15 cellular contexts compared by ENCODE assay signal in the genomic region with DNA sequence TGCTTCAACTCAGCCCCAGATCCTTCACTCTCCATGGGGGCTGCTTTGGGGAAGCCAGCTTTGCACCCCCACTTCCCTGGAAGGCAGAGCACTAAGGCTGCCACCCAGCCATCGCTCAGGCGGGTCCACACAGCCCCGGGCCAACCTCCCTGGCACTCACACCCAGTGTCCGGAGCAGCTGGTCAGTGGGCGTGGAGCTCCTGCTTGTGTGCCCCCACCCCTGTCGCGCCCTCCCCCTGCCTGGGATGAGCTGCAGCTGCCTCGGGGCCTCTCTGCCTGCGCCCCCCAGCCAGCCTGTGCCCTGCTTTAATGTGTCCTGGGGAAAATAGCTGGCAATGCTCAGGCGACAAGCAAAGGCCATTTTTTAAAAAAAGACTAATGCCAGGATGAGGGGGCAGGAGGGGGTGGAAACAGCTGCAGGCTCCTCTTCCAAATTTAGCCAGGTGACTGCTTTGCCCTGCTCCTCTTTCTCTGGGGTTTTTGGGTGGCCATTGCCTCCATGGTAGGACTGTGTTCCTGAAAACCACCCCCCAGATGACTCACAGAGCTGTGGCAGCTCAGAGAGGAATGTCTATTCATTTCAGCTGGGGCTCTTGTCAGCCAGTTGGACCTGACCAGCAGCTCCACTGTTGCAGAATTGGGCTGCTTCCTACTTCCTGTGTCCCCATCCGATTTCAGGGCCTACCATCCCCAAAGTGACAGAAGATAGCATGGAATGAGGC.
DNase-seq lines count a peak whose midpoint lies in the region; ATAC-seq lines count a peak whose summit lies in the region.
"Had no signal": no experiment of that assay in that cellular context is flagged by ENCODE, and none has a peak within 500 bp of the region (broad histone marks: within the 10 kb centered on the region; RNA-seq: fewer than 3 reads in every experiment).

No MANE protein-coding gene starts in this region.

- ATAC-seq in GM21390 (IDR thresholded peaks at IDR 0.05; ENCODE audit: unreplicated experiment) = no peak
- no peak for ATAC-seq in GM19467 (IDR thresholded peaks at IDR 0.05; ENCODE audit: unreplicated experiment)
- no peak for ATAC-seq in GM18858 (IDR thresholded peaks at IDR 0.05; ENCODE audit: unreplicated experiment)
- ATAC-seq: activated CD4-positive, CD25-positive, alpha-beta regulatory T cell treated with anti-CD3 and anti-CD28 coated beads, Interleukin-2, amount 50 U/mL, for 24 hours; heart left ventricle; left lobe of liver had no signal

- H3K9ac ChIP-seq in NT2/D1 (ENCODE audit: insufficient read length, low read depth) = no peak overlapping the region

- no peaks in the 10 kb centered on the region for H3K9me3 ChIP-seq in NT2/D1 (ENCODE audit: insufficient read depth, low read length)
- H3K9me3 ChIP-seq: heart left ventricle had no signal

- H3K4me3 ChIP-seq in NT2/D1 (ENCODE audit: insufficient read length, low read depth) = no peak overlapping the region
- H3K4me3 ChIP-seq: heart left ventricle had no signal

- no peaks in the 10 kb centered on the region for H3K27me3 ChIP-seq in NT2/D1 (ENCODE audit: insufficient read depth, insufficient read length)

- H3K4me1 ChIP-seq in NT2/D1 (ENCODE audit: insufficient read depth, insufficient read length) = peaks cover 12% of the 10 kb centered on the region
- H3K4me1 ChIP-seq: heart left ventricle had no signal

- DNase-seq in ELR (ENCODE audit: low read depth) = peak; percentile 50
- DNase-seq in NT2/D1 (ENCODE audit: low read depth, low spot score) = peak; percentile 38
- DNase-seq in epithelial cell of prostate (ENCODE audit: low read depth, low spot score) = peak; percentile 37
- peak; percentile 31 for DNase-seq in occipital lobe (lab: John Stamatoyannopoulos, UW)
- DNase-seq in globus pallidus (ENCODE audit: low spot score) = no peak
- DNase-seq: activated T-cell treated with anti-CD3 and anti-CD28 coated beads, Interleukin-2, amount 50 U/mL, for 1 hour; CD4-positive, CD25-positive, alpha-beta regulatory T cell; heart left ventricle; NCI-H2171; small intestine had no signal

- H3K27ac ChIP-seq in epithelial cell of prostate = peak overlapping the region; percentile 57
- H3K27ac ChIP-seq: heart left ventricle had no signal

- H3K36me3 ChIP-seq in NT2/D1 (ENCODE audit: insufficient read depth, insufficient read length, low read length) = no peaks in the 10 kb centered on the region
- H3K36me3 ChIP-seq: heart left ventricle had no signal
